1 cellular context compared by ENCODE assay signal in the genomic region with DNA sequence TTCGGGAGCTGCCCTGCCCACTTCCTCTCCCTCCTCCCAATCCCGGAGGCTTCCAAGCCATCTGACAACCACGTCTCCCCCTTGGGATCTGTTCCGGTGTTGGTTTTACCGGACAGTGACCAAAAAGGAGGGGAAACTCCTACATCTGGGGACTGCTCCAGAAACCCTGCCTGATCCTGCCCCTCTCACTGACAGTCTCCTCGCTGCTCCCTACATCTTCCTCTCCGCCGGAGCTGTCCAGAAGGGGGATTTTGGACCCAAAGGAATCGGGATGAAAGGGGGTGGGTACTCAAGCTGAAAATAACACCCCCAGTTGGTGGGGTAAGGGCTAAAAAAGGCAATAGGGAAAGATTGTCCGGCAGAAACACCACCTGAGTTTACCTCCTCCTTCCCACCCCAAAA.
A peak's percentile ranks its signal among the peaks of the same experiment; 100 is the strongest.
TF ChIP-seq lines count a peak whose summit lies in the region.

No MANE protein-coding gene starts in this region.

TF ChIP-seq in HepG2, 621 proteins besides CTCF, POLR2A, EP300 and RAD21 (continued from another document and continues in another):
- TF ChIP-seq, protein P1, sequence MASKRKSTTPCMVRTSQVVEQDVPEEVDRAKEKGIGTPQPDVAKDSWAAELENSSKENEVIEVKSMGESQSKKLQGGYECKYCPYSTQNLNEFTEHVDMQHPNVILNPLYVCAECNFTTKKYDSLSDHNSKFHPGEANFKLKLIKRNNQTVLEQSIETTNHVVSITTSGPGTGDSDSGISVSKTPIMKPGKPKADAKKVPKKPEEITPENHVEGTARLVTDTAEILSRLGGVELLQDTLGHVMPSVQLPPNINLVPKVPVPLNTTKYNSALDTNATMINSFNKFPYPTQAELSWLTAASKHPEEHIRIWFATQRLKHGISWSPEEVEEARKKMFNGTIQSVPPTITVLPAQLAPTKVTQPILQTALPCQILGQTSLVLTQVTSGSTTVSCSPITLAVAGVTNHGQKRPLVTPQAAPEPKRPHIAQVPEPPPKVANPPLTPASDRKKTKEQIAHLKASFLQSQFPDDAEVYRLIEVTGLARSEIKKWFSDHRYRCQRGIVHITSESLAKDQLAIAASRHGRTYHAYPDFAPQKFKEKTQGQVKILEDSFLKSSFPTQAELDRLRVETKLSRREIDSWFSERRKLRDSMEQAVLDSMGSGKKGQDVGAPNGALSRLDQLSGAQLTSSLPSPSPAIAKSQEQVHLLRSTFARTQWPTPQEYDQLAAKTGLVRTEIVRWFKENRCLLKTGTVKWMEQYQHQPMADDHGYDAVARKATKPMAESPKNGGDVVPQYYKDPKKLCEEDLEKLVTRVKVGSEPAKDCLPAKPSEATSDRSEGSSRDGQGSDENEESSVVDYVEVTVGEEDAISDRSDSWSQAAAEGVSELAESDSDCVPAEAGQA (IDR thresholded peaks at IDR 0.05; ENCODE audit: low read depth): no peak
- TF ChIP-seq, protein P1 (CRISPR knock-in tag; IDR thresholded peaks at IDR 0.05; ENCODE audit: borderline replicate concordance): no peak
- TF ChIP-seq, protein P2, sequence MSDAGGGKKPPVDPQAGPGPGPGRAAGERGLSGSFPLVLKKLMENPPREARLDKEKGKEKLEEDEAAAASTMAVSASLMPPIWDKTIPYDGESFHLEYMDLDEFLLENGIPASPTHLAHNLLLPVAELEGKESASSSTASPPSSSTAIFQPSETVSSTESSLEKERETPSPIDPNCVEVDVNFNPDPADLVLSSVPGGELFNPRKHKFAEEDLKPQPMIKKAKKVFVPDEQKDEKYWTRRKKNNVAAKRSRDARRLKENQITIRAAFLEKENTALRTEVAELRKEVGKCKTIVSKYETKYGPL (CRISPR knock-in tag; IDR thresholded peaks at IDR 0.05): no peak
- TF ChIP-seq, protein P3, sequence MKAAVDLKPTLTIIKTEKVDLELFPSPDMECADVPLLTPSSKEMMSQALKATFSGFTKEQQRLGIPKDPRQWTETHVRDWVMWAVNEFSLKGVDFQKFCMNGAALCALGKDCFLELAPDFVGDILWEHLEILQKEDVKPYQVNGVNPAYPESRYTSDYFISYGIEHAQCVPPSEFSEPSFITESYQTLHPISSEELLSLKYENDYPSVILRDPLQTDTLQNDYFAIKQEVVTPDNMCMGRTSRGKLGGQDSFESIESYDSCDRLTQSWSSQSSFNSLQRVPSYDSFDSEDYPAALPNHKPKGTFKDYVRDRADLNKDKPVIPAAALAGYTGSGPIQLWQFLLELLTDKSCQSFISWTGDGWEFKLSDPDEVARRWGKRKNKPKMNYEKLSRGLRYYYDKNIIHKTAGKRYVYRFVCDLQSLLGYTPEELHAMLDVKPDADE (CRISPR knock-in tag; IDR thresholded peaks at IDR 0.05): no peak
- no peak for TF ChIP-seq KDM1A (CRISPR knock-in tag; IDR thresholded peaks at IDR 0.05)
- TF ChIP-seq, protein P4, sequence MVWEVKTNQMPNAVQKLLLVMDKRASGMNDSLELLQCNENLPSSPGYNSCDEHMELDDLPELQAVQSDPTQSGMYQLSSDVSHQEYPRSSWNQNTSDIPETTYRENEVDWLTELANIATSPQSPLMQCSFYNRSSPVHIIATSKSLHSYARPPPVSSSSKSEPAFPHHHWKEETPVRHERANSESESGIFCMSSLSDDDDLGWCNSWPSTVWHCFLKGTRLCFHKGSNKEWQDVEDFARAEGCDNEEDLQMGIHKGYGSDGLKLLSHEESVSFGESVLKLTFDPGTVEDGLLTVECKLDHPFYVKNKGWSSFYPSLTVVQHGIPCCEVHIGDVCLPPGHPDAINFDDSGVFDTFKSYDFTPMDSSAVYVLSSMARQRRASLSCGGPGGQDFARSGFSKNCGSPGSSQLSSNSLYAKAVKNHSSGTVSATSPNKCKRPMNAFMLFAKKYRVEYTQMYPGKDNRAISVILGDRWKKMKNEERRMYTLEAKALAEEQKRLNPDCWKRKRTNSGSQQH (CRISPR knock-in tag; IDR thresholded peaks at IDR 0.05; ENCODE audit: low read depth): peak; percentile 23; the same call in 1 of the 2 replicates
- TF ChIP-seq CBFB (CRISPR knock-in tag; IDR thresholded peaks at IDR 0.05): no peak
- TF ChIP-seq, protein P5, sequence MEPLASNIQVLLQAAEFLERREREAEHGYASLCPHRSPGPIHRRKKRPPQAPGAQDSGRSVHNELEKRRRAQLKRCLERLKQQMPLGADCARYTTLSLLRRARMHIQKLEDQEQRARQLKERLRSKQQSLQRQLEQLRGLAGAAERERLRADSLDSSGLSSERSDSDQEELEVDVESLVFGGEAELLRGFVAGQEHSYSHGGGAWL (CRISPR knock-in tag; IDR thresholded peaks at IDR 0.05): no peak
- TF ChIP-seq ISL2 (CRISPR knock-in tag; IDR thresholded peaks at IDR 0.05): 0 out of 2 replicates have a peak, but pooled peaks have one; percentile 31
- no peak for TF ChIP-seq TCF7L2 (IDR thresholded peaks at IDR 0.05; ENCODE audit: low read depth, low read length)
- TF ChIP-seq ZNF282 (IDR thresholded peaks at IDR 0.05; ENCODE audit: partially characterized antibody): no peak
- no peak for TF ChIP-seq ZNF713 (CRISPR knock-in tag; IDR thresholded peaks at IDR 0.05)
- TF ChIP-seq, protein P6, sequence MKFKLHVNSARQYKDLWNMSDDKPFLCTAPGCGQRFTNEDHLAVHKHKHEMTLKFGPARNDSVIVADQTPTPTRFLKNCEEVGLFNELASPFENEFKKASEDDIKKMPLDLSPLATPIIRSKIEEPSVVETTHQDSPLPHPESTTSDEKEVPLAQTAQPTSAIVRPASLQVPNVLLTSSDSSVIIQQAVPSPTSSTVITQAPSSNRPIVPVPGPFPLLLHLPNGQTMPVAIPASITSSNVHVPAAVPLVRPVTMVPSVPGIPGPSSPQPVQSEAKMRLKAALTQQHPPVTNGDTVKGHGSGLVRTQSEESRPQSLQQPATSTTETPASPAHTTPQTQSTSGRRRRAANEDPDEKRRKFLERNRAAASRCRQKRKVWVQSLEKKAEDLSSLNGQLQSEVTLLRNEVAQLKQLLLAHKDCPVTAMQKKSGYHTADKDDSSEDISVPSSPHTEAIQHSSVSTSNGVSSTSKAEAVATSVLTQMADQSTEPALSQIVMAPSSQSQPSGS (CRISPR knock-in tag; IDR thresholded peaks at IDR 0.05): no peak; the same call in 1 of the 2 replicates
- TF ChIP-seq JDP2 (CRISPR knock-in tag; IDR thresholded peaks at IDR 0.05; ENCODE audit: borderline replicate concordance): no peak
- no peak for TF ChIP-seq ZFP82 (CRISPR knock-in tag; IDR thresholded peaks at IDR 0.05; ENCODE audit: borderline replicate concordance)
- TF ChIP-seq, protein P7, sequence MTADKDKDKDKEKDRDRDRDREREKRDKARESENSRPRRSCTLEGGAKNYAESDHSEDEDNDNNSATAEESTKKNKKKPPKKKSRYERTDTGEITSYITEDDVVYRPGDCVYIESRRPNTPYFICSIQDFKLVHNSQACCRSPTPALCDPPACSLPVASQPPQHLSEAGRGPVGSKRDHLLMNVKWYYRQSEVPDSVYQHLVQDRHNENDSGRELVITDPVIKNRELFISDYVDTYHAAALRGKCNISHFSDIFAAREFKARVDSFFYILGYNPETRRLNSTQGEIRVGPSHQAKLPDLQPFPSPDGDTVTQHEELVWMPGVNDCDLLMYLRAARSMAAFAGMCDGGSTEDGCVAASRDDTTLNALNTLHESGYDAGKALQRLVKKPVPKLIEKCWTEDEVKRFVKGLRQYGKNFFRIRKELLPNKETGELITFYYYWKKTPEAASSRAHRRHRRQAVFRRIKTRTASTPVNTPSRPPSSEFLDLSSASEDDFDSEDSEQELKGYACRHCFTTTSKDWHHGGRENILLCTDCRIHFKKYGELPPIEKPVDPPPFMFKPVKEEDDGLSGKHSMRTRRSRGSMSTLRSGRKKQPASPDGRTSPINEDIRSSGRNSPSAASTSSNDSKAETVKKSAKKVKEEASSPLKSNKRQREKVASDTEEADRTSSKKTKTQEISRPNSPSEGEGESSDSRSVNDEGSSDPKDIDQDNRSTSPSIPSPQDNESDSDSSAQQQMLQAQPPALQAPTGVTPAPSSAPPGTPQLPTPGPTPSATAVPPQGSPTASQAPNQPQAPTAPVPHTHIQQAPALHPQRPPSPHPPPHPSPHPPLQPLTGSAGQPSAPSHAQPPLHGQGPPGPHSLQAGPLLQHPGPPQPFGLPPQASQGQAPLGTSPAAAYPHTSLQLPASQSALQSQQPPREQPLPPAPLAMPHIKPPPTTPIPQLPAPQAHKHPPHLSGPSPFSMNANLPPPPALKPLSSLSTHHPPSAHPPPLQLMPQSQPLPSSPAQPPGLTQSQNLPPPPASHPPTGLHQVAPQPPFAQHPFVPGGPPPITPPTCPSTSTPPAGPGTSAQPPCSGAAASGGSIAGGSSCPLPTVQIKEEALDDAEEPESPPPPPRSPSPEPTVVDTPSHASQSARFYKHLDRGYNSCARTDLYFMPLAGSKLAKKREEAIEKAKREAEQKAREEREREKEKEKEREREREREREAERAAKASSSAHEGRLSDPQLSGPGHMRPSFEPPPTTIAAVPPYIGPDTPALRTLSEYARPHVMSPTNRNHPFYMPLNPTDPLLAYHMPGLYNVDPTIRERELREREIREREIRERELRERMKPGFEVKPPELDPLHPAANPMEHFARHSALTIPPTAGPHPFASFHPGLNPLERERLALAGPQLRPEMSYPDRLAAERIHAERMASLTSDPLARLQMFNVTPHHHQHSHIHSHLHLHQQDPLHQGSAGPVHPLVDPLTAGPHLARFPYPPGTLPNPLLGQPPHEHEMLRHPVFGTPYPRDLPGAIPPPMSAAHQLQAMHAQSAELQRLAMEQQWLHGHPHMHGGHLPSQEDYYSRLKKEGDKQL (CRISPR knock-in tag; IDR thresholded peaks at IDR 0.05; ENCODE audit: low read depth): no peak
- TF ChIP-seq, protein P8, sequence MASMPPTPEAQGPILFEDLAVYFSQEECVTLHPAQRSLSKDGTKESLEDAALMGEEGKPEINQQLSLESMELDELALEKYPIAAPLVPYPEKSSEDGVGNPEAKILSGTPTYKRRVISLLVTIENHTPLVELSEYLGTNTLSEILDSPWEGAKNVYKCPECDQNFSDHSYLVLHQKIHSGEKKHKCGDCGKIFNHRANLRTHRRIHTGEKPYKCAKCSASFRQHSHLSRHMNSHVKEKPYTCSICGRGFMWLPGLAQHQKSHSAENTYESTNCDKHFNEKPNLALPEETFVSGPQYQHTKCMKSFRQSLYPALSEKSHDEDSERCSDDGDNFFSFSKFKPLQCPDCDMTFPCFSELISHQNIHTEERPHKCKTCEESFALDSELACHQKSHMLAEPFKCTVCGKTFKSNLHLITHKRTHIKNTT (CRISPR knock-in tag; IDR thresholded peaks at IDR 0.05): no peak
- TF ChIP-seq, protein P9, sequence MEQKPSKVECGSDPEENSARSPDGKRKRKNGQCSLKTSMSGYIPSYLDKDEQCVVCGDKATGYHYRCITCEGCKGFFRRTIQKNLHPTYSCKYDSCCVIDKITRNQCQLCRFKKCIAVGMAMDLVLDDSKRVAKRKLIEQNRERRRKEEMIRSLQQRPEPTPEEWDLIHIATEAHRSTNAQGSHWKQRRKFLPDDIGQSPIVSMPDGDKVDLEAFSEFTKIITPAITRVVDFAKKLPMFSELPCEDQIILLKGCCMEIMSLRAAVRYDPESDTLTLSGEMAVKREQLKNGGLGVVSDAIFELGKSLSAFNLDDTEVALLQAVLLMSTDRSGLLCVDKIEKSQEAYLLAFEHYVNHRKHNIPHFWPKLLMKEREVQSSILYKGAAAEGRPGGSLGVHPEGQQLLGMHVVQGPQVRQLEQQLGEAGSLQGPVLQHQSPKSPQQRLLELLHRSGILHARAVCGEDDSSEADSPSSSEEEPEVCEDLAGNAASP (CRISPR knock-in tag; IDR thresholded peaks at IDR 0.05; ENCODE audit: borderline replicate concordance): no peak
- TF ChIP-seq, protein P10, sequence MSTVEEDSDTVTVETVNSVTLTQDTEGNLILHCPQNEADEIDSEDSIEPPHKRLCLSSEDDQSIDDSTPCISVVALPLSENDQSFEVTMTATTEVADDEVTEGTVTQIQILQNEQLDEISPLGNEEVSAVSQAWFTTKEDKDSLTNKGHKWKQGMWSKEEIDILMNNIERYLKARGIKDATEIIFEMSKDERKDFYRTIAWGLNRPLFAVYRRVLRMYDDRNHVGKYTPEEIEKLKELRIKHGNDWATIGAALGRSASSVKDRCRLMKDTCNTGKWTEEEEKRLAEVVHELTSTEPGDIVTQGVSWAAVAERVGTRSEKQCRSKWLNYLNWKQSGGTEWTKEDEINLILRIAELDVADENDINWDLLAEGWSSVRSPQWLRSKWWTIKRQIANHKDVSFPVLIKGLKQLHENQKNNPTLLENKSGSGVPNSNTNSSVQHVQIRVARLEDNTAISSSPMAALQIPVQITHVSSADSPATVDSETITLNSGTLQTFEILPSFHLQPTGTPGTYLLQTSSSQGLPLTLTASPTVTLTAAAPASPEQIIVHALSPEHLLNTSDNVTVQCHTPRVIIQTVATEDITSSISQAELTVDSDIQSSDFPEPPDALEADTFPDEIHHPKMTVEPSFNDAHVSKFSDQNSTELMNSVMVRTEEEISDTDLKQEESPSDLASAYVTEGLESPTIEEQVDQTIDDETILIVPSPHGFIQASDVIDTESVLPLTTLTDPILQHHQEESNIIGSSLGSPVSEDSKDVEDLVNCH (CRISPR knock-in tag; IDR thresholded peaks at IDR 0.05): no peak
- TF ChIP-seq, protein P11, sequence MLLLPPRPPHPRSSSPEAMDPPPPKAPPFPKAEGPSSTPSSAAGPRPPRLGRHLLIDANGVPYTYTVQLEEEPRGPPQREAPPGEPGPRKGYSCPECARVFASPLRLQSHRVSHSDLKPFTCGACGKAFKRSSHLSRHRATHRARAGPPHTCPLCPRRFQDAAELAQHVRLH (CRISPR knock-in tag; IDR thresholded peaks at IDR 0.05; ENCODE audit: borderline replicate concordance, low read depth): no peak; the same call in 1 of the 2 replicates
- no peak for TF ChIP-seq ZNF383 (CRISPR knock-in tag; IDR thresholded peaks at IDR 0.05; ENCODE audit: borderline replicate concordance)
- no peak for TF ChIP-seq ZNF720 (CRISPR knock-in tag; IDR thresholded peaks at IDR 0.05)
- TF ChIP-seq SNAI1 (CRISPR knock-in tag; IDR thresholded peaks at IDR 0.05; ENCODE audit: borderline replicate concordance): no peak
- TF ChIP-seq ZNF33A (CRISPR knock-in tag; IDR thresholded peaks at IDR 0.05; ENCODE audit: borderline replicate concordance): no peak
- 0 out of 2 replicates have a peak, but pooled peaks have one; percentile 21 for TF ChIP-seq RFXANK (CRISPR knock-in tag; IDR thresholded peaks at IDR 0.05)
- TF ChIP-seq ZNF331 (CRISPR knock-in tag; IDR thresholded peaks at IDR 0.05): peak; percentile 53
